In the genomic region with DNA sequence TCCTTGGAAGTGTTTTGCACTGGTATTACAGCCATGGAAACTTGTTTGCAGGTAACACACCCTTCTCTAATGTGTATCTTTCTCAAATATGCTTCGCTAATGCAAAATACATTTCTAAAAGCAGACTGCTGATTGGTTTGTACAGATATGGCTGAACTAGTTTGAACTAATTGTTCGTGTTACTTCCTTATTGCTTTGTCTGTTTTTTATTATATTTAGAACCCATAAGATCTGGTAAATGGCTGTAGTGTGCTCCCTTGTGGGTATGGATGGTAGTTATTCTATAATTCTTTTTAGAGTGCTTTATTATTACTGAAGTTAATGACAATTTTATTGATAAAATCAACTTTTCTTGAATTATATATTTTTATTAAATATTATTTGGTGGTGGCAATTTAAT, we compare ENCODE assay signal across 8 cellular contexts. TPM values are rescaled to one million over a fixed set of nuclear protein-coding genes. Genes with fewer than 3 reads are reported as not detected.
DNase-seq lines count a peak whose midpoint lies in the region; ATAC-seq, FAIRE-seq and TF ChIP-seq lines count a peak whose summit lies in the region.

No MANE protein-coding gene starts in this region.

- no peak overlapping the region for H3K27ac ChIP-seq in CD8-positive, alpha-beta memory T cell (ENCODE audit: low read depth, low read length)
- no peak overlapping the region for H3K27ac ChIP-seq in WERI-Rb-1

- no peaks in the 10 kb centered on the region for H3K27me3 ChIP-seq in CD8-positive, alpha-beta memory T cell (ENCODE audit: insufficient read depth, low read length, poor library complexity, severe bottlenecking)
- H3K27me3 ChIP-seq in WERI-Rb-1 (ENCODE audit: insufficient read depth, low read depth, severe bottlenecking), result no peaks in the 10 kb centered on the region

- H3K4me1 ChIP-seq in CD8-positive, alpha-beta memory T cell (ENCODE audit: insufficient read depth, low read length), result peaks cover 57% of the 10 kb centered on the region

- H3K9me3 ChIP-seq in CD8-positive, alpha-beta memory T cell (ENCODE audit: low read length), result peaks cover 5% of the 10 kb centered on the region
- H3K9me3 ChIP-seq in WERI-Rb-1 (ENCODE audit: severe bottlenecking), result no peaks in the 10 kb centered on the region

- peaks cover 66 to 88% (median 84%) of the 10 kb centered on the region in 3 donors for H3K4me1 Mint-ChIP-seq in CD8-positive, alpha-beta memory T cell
- H3K4me1 Mint-ChIP-seq in naive thymus-derived CD8-positive, alpha-beta T cell, result peaks cover 21 to 77% (median 58%) of the 10 kb centered on the region in 4 donors

- ATAC-seq in naive thymus-derived CD8-positive, alpha-beta T cell, result peak; percentile 31 to 57
- ATAC-seq in GM21360 (IDR thresholded peaks at IDR 0.05; ENCODE audit: unreplicated experiment) (no peak), GM19023 (IDR thresholded peaks at IDR 0.05; ENCODE audit: unreplicated experiment) (no peak), HG02840 (IDR thresholded peaks at IDR 0.05; ENCODE audit: low FRiP score, unreplicated experiment) (no peak)

- H3K27ac Mint-ChIP-seq in CD8-positive, alpha-beta memory T cell, result peak overlapping the region in 7 of 8 donors; percentile 21 to 85 (median 74)
- H3K27ac Mint-ChIP-seq in naive thymus-derived CD8-positive, alpha-beta T cell, result peak overlapping the region in 9 of 10 donors; percentile 14 to 92 (median 85)

- H3K36me3 ChIP-seq in CD8-positive, alpha-beta memory T cell (ENCODE audit: insufficient read depth, low read length), result peaks cover 4% of the 10 kb centered on the region
- no peaks in the 10 kb centered on the region for H3K36me3 ChIP-seq in WERI-Rb-1

- POLR2A ChIA-PET in CD8-positive, alpha-beta memory T cell (lab: Charles Lee), result interaction anchor here (0.5 to 2.7 kb wide), 6 partner anchors 33 to 351 kb away, joined by 3 to 47 read pairs (median 4); a partner anchor contains a TSS
- POLR2A ChIA-PET in naive thymus-derived CD8-positive, alpha-beta T cell (lab: Charles Lee), result interaction anchor here (0.5 to 2.9 kb wide), 10 partner anchors 16 to 179 kb away, joined by 3 to 50 read pairs (median 4); a partner anchor contains a TSS

- peaks cover 15 to 36% (median 28%) of the 10 kb centered on the region in 3 donors for H3K36me3 Mint-ChIP-seq in CD8-positive, alpha-beta memory T cell
- peaks cover 25 to 28% (median 27%) of the 10 kb centered on the region in 3 donors for H3K36me3 Mint-ChIP-seq in naive thymus-derived CD8-positive, alpha-beta T cell

- no peak for TF ChIP-seq CTCF in WERI-Rb-1 (IDR thresholded peaks at IDR 0.05; ENCODE audit: low read depth, low read length)

- H3K9me3 Mint-ChIP-seq in CD8-positive, alpha-beta memory T cell, result peaks cover 2 to 13% (median 7%) of the 10 kb centered on the region in 5 donors
- H3K9me3 Mint-ChIP-seq in naive thymus-derived CD8-positive, alpha-beta T cell, result peaks cover 0 to 30% (median 9%) of the 10 kb centered on the region in 9 donors

- peak overlapping the region; percentile 25 for H3K4me3 ChIP-seq in CD8-positive, alpha-beta memory T cell (ENCODE audit: low read length)
- no peak overlapping the region for H3K4me3 ChIP-seq in WERI-Rb-1 (ENCODE audit: low read depth, low read length)

- H3K27me3 Mint-ChIP-seq in CD8-positive, alpha-beta memory T cell, result no peaks in the 10 kb centered on the region
- no peaks in the 10 kb centered on the region for H3K27me3 Mint-ChIP-seq in naive thymus-derived CD8-positive, alpha-beta T cell

- DNase-seq in CD8-positive, alpha-beta memory T cell, result peak in 2 of 5 donors; percentile 53 to 57
- DNase-seq in NCI-H524 treated with DMSO at 0.1 percent for 48 hours (lab: John Stamatoyannopoulos, UW) (peak; percentile 36), WERI-Rb-1 (no peak)
- DNase-seq in naive thymus-derived CD8-positive, alpha-beta T cell, result peak in 4 of 10 donors; percentile 28 to 56 (median 50)

- CTCF ChIA-PET in CD8-positive, alpha-beta memory T cell (lab: Charles Lee), result interaction anchor here (0.7 to 1.5 kb wide), 9 partner anchors 16 to 180 kb away, joined by 3 to 17 read pairs (median 5); a partner anchor contains a TSS

- FAIRE-seq in endometrium (lab: Jason Lieb, UNC), result peak; percentile 77

- peak overlapping the region; percentile 10 to 72 (median 69) for H3K4me3 Mint-ChIP-seq in CD8-positive, alpha-beta memory T cell
- peak overlapping the region; percentile 32 to 92 (median 71) for H3K4me3 Mint-ChIP-seq in naive thymus-derived CD8-positive, alpha-beta T cell

RNA-seq across cellular contexts. Expression of a gene that starts 53.0 kb away (rescaled TPM):
- total RNA-seq in CD8-positive, alpha-beta memory T cell, result 10 to 100 TPM; 84.4 to 94.4 TPM
- 80.6 TPM for polyA plus RNA-seq in CD8-positive, alpha-beta memory T cell
- 100 to 1,000 TPM; 164 to 174 TPM for total RNA-seq in naive thymus-derived CD8-positive, alpha-beta T cell
- polyA plus RNA-seq in naive thymus-derived CD8-positive, alpha-beta T cell, result 10 to 100 TPM; 70.6 to 84.9 (median 83.1) TPM

Comparison
In these comparisons a context has a peak if more than half of its experiments do, and no peak if none do; other contexts are left out.
1. ATAC-seq: peak in naive thymus-derived CD8-positive, alpha-beta T cell (2 of 2); none in GM21360 (single experiment), GM19023 (single experiment) and HG02840 (single experiment).